9 cellular contexts compared by ENCODE assay signal in the genomic region with DNA sequence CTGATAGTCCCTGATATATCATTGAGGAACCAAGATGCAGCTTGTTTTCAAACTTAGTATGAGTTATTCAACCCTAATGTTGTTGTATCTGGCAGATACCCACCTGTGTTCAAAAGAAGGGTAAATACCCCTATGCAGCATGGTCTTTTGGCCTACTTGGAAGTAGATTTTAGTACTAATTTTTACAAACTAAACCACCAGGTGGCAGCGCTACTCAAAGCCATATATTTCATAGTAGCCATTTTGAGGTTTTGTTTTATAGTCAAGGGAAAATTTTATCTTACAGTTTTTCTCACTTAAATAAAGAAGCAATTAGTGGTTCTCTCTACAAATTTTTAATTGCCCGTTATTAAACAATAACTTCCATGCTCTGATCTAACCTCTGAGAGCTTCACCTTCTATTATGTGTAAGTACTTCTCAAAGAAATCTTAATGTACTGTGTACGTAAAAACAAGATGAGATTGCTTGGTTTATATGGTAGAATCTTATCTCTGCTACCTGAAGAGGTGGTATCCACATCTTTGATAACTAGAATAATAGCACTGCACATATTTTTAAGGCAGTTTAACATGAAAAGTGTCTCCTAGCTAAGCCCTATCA. TPM values are rescaled to one million over a fixed set of nuclear protein-coding genes. Genes with fewer than 3 reads are reported as not detected.
A peak's percentile ranks its signal among the peaks of the same experiment; 100 is the strongest.
DNase-seq lines count a peak whose midpoint lies in the region; ATAC-seq, FAIRE-seq and TF ChIP-seq lines count a peak whose summit lies in the region.
"Had no signal": no experiment of that assay in that cellular context is flagged by ENCODE, and none has a peak within 500 bp of the region (broad histone marks: within the 10 kb centered on the region; RNA-seq: fewer than 3 reads in every experiment).

No MANE protein-coding gene starts in this region.

- no peak overlapping the region for H4K5ac ChIP-seq in H1 (ENCODE audit: insufficient read length, low read depth, low read length)

- DNase-seq in ELR (ENCODE audit: low read depth): peak; percentile 71
- DNase-seq in NCI-H2107 treated with DMSO at 0.1 percent for 48 hours (lab: John Stamatoyannopoulos, UW; ENCODE audit: unreplicated experiment): peak; percentile 81
- no peak for DNase-seq in H1 (ENCODE audit: low read depth in 1 of 2, low spot score in 2 of 2)

- H3K27ac ChIP-seq in VCaP (no peak overlapping the region), H1 (ENCODE audit: low read depth, low read length) (no peak overlapping the region)

- no peak for TF ChIP-seq POLR2A in H1 (IDR thresholded peaks at IDR 0.05; ENCODE audit: control extremely low read depth in 1 of 2, low read depth in 2 of 2, low read length in 2 of 2)
- TF ChIP-seq POLR2A in GM18505 (IDR thresholded peaks at IDR 0.05; ENCODE audit: borderline replicate concordance, extremely low read depth, insufficient read depth, insufficient read length): no peak

- H3K4me3 ChIP-seq in H1 (ENCODE audit: extremely low read depth in 1 of 4, insufficient read depth in 2 of 4, low read depth in 3 of 4, low read length in 4 of 4): no peak overlapping the region

- no peaks in the 10 kb centered on the region for H3K79me1 ChIP-seq in H1 (ENCODE audit: low read depth, low read length)

- H3K9me3 Mint-ChIP-seq in nephron: no peaks in the 10 kb centered on the region
- H3K9me3 Mint-ChIP-seq: dendritic cell treated with granulocyte-macrophage colony-stimulating factor and Interleukin-4, amounts not matched to agents 40 ng/mL and 50 ng/mL, for 4 days had no signal

- H3K23me2 ChIP-seq in H1 (ENCODE audit: low read depth, low read length): no peaks in the 10 kb centered on the region

- no peak overlapping the region for H4K8ac ChIP-seq in H1 (ENCODE audit: extremely low read depth, insufficient read depth, low read length)

- H3K27me3 Mint-ChIP-seq in nephron (ENCODE audit: low read depth): no peaks in the 10 kb centered on the region
- H3K27me3 Mint-ChIP-seq: dendritic cell treated with granulocyte-macrophage colony-stimulating factor and Interleukin-4, amounts not matched to agents 40 ng/mL and 50 ng/mL, for 4 days had no signal

- TF ChIP-seq EP300 in H1 (IDR thresholded peaks at IDR 0.05; ENCODE audit: borderline replicate concordance in 1 of 2, low read depth in 2 of 2, low read length in 2 of 2): no peak

- POLR2A ChIA-PET in H1 (lab: Charles Lee; ENCODE audit: partially characterized antibody): no interaction called here

- H4K91ac ChIP-seq in H1 (replicated peaks; ENCODE audit: insufficient read length, low read length): no peak overlapping the region

- peak overlapping the region; percentile 49; the same call in 1 of the 2 replicates for H2AFZ ChIP-seq in H1 (ENCODE audit: low read length)

- no peak overlapping the region for H2BK5ac ChIP-seq in H1 (ENCODE audit: low read depth, low read length)

- no peak overlapping the region for H3K14ac ChIP-seq in H1 (ENCODE audit: insufficient read length)

- H3K56ac ChIP-seq in H1 (replicated peaks; ENCODE audit: insufficient read length, low read depth, low read length): no peak overlapping the region

- FAIRE-seq in H1 (lab: Jason Lieb, UNC): no peak

- TF ChIP-seq CTCF in VCaP (conservative IDR thresholded peaks at IDR 0.05) (peak; percentile 73), H1 (IDR thresholded peaks at IDR 0.05; ENCODE audit: control extremely low read depth in 1 of 3, insufficient read depth in 1 of 3, low read depth in 1 of 3, low read length in 3 of 3) (peak in 2 of 3 experiments; percentile 34 to 46; a peak in 2 of 4 replicates), nephron (IDR thresholded peaks at IDR 0.05; ENCODE audit: unreplicated experiment in 3 of 3) (peak; percentile 46 to 62 (median 52))

- no peak overlapping the region for H3K4ac ChIP-seq in H1 (replicated peaks; ENCODE audit: insufficient read length, low read depth, low read length)

- H3K27me3 ChIP-seq in H1 (replicated peaks in 1 of 4; ENCODE audit: control insufficient read depth in 3 of 4, extremely low read depth in 1 of 4, insufficient read depth in 3 of 4, low read length in 3 of 4): no peaks in the 10 kb centered on the region

- TF ChIP-seq RAD21 in H1 (IDR thresholded peaks at IDR 0.05 in 1 of 2, conservative IDR thresholded peaks at IDR 0.05 in 1 of 2; ENCODE audit: low read depth in 2 of 2, low read length in 2 of 2): peak; percentile 51 to 53

- no peak overlapping the region for H3K4me3 Mint-ChIP-seq in nephron
- H3K4me3 Mint-ChIP-seq: dendritic cell treated with granulocyte-macrophage colony-stimulating factor and Interleukin-4, amounts not matched to agents 40 ng/mL and 50 ng/mL, for 4 days had no signal

- no peaks in the 10 kb centered on the region for H4K20me1 ChIP-seq in H1 (replicated peaks in 1 of 2; ENCODE audit: control insufficient read depth in 1 of 2, insufficient read depth in 2 of 2, low read length in 2 of 2)

- no peak overlapping the region for H2BK20ac ChIP-seq in H1 (ENCODE audit: low read length)

- H3K79me2 ChIP-seq in H1 (ENCODE audit: control insufficient read depth in 1 of 2, insufficient read depth in 2 of 2, low read length in 2 of 2): no peaks in the 10 kb centered on the region

- ATAC-seq in HG02588 (IDR thresholded peaks at IDR 0.05; ENCODE audit: unreplicated experiment) (peak; percentile 68), GM18505 (IDR thresholded peaks at IDR 0.05; ENCODE audit: unreplicated experiment) (no peak), GM21825 (IDR thresholded peaks at IDR 0.05; ENCODE audit: unreplicated experiment) (no peak)

- 42% methylated on average over 3 of the region's 3 CpGs; no CpG with 5 or more reads in 1 of the 2 experiments for WGBS in H1 (ENCODE audit: extremely low coverage in 1 of 2, insufficient coverage in 1 of 2, insufficient read length in 1 of 2, insufficient replicate concordance in 2 of 2, low coverage in 1 of 2, low lambda C conversion rate in 2 of 2, missing lambda C conversion rate in 1 of 2), 2 experiments

- H3K18ac ChIP-seq in H1 (ENCODE audit: extremely low read depth, low read length): no peak overlapping the region

- H3K4me1 Mint-ChIP-seq in nephron: no peaks in the 10 kb centered on the region

- H3K9ac ChIP-seq in H1 (replicated peaks in 1 of 4; ENCODE audit: extremely low read depth in 1 of 4, low read depth in 3 of 4, low read length in 3 of 4): no peak overlapping the region

- no peaks in the 10 kb centered on the region for H3K9me3 ChIP-seq in H1 (ENCODE audit: insufficient read depth in 2 of 2, low read depth in 1 of 2, low read length in 1 of 2)

- H2BK15ac ChIP-seq in H1 (ENCODE audit: low read length): no peak overlapping the region

- H3K36me3 ChIP-seq in H1 (ENCODE audit: control insufficient read depth in 2 of 4, insufficient read depth in 4 of 4, low read length in 3 of 4): no peaks in the 10 kb centered on the region

- H3K4me2 ChIP-seq in H1 (ENCODE audit: insufficient read depth in 1 of 2, low read depth in 2 of 2, low read length in 2 of 2): no peak overlapping the region

- peaks cover 8% of the 10 kb centered on the region for H3K36me3 Mint-ChIP-seq in nephron (ENCODE audit: low read depth)

- no peak overlapping the region for H3K27ac Mint-ChIP-seq in nephron
- H3K27ac Mint-ChIP-seq: dendritic cell treated with granulocyte-macrophage colony-stimulating factor and Interleukin-4, amounts not matched to agents 40 ng/mL and 50 ng/mL, for 4 days had no signal

- H3K23ac ChIP-seq in H1 (ENCODE audit: insufficient read length): no peak overlapping the region

- H2BK120ac ChIP-seq in H1 (replicated peaks; ENCODE audit: low read depth, low read length): no peak overlapping the region

- no peak overlapping the region for H2BK12ac ChIP-seq in H1 (ENCODE audit: low read depth, low read length)

- CTCF ChIA-PET in H1 (lab: Charles Lee; ENCODE audit: partially characterized antibody): interaction anchor here (0.5 to 2.6 kb wide), 16 partner anchors 8 to 250 kb away, joined by 3 to 15 read pairs (median 6); a partner anchor contains a TSS

- H3K4me1 ChIP-seq in H1 (replicated peaks in 1 of 4; ENCODE audit: control insufficient read depth in 3 of 4, insufficient read depth in 4 of 4, low read length in 3 of 4): no peaks in the 10 kb centered on the region

- H2AK5ac ChIP-seq in H1 (ENCODE audit: low read depth, low read length): no peak overlapping the region

TF ChIP-seq in H1, 55 proteins besides CTCF, POLR2A, EP300 and RAD21:
- TF ChIP-seq YY1 (IDR thresholded peaks at IDR 0.05; ENCODE audit: low read depth, low read length) (peak; percentile 79; the same call in 1 of the 2 replicates), KDM5A (IDR thresholded peaks at IDR 0.05; ENCODE audit: low read length) (no peak)

RNA-seq across cellular contexts. Expression of a gene that starts 31.5 kb away (rescaled TPM):
- 39.1 and 48.9 TPM in 2 replicates for total RNA-seq in H1 (2021; fragmentation: NEBNext Ultra II Directional; extraction: Animal tissue kit (Norgen Biotek cat#: 25700))
- 9.9 and 13.4 TPM in 2 replicates for polyA plus RNA-seq in H1 (2011; rRNA removed)
- 22.4 TPM for polyA plus RNA-seq in H1 (2011; cell fraction: cytosol; rRNA removed)
- 11.0 TPM for polyA plus RNA-seq in H1 (2011; cell fraction: nucleus; rRNA removed)
- polyA plus RNA-seq in H1 (2012, experiment 1 of 2): 21.1 to 24.9 TPM (median 21.3 TPM) in 4 replicates
- 4.8 TPM for polyA plus RNA-seq in H1 (2012, experiment 2 of 2)
- polyA plus RNA-seq in H1 (2013, experiment 1 of 2): 27.1 TPM
- polyA plus RNA-seq in H1 (2013, experiment 2 of 2): 26.7 TPM
- polyA minus RNA-seq in H1 (2011; rRNA and poly(A)+ RNA removed): 12.7 and 16.1 TPM in 2 replicates
- 8.7 TPM for polyA minus RNA-seq in H1 (2011; cell fraction: cytosol; rRNA and poly(A)+ RNA removed)
- 12.5 TPM for polyA minus RNA-seq in H1 (2011; cell fraction: nucleus; rRNA and poly(A)+ RNA removed)

Comparison
In these comparisons a context has a peak if more than half of its experiments do, and no peak if none do; other contexts are left out.
1. DNase-seq: peak in ELR (single experiment) and NCI-H2107 treated with DMSO at 0.1 percent for 48 hours (single experiment); none in H1 (0 of 2).
2. Peak in every context shown above with its lines, with median percentiles within 50 percentile points of each other: CTCF ChIP-seq.